15 cellular contexts compared by ENCODE assay signal in genomic region chr3:120089089-120089488, GRCh38. TPM values are rescaled to one million over a fixed set of nuclear protein-coding genes. Genes with fewer than 3 reads are reported as not detected.
DNase-seq lines count a peak whose midpoint lies in the region; ATAC-seq and TF ChIP-seq lines count a peak whose summit lies in the region.
"Had no signal": no experiment of that assay in that cellular context is flagged by ENCODE, and none has a peak within 500 bp of the region (broad histone marks: within the 10 kb centered on the region; RNA-seq: fewer than 3 reads in every experiment).

No MANE protein-coding gene starts in this region.

- H3F3A ChIP-seq in neural progenitor cell (ENCODE audit: low read depth), result peaks cover 10% of the 10 kb centered on the region

- H3K9me3 ChIP-seq in endocrine pancreas (ENCODE audit: control insufficient read depth, low read length) (no peaks in the 10 kb centered on the region), neural progenitor cell (ENCODE audit: low read depth) (no peaks in the 10 kb centered on the region), adrenal gland (replicated peaks in 1 of 3) (no peaks in the 10 kb centered on the region)
- H3K9me3 ChIP-seq: Caco-2, heart right ventricle had no signal

- H3K27ac Mint-ChIP-seq in T-helper 2 cell treated with Interferon-gamma antibody and Interleukin-4, amounts not matched to agents 5 μg/mL and 100 μg/mL, for 36 hours, result peak overlapping the region; percentile 0
- no peak overlapping the region for H3K27ac Mint-ChIP-seq in neural progenitor cell
- H3K27ac Mint-ChIP-seq: activated naive CD4-positive, alpha-beta T cell treated with anti-CD3 and anti-CD28 coated beads, Interleukin-2, amount 10 ng/mL, durations not matched to agents 7 days and 5 days; naive B cell had no signal

- intact Hi-C loops in adrenal gland (cut with DNase I), result no loop called here

- H2AFZ ChIP-seq in neural progenitor cell (replicated peaks), result no peak overlapping the region

- H3K4me1 ChIP-seq in endocrine pancreas (ENCODE audit: control insufficient read depth, insufficient read depth, low read length), result peaks cover 9% of the 10 kb centered on the region
- H3K4me1 ChIP-seq in neural progenitor cell, result peaks cover 28% of the 10 kb centered on the region
- peaks cover 12 to 51% of the 10 kb centered on the region in 2 donors for H3K4me1 ChIP-seq in adrenal gland (replicated peaks in 1 of 2)
- H3K4me1 ChIP-seq: Caco-2 had no signal

- H3K4me1 Mint-ChIP-seq in T-helper 2 cell treated with Interferon-gamma antibody and Interleukin-4, amounts not matched to agents 5 μg/mL and 100 μg/mL, for 36 hours (ENCODE audit: low read depth), result peaks cover 17% of the 10 kb centered on the region
- H3K4me1 Mint-ChIP-seq in neural progenitor cell, result peaks cover 13% of the 10 kb centered on the region

- H4K20me1 ChIP-seq in neural progenitor cell (ENCODE audit: low read depth), result peaks cover 94% of the 10 kb centered on the region

- no peak for DNase-seq in T-helper 2 cell treated with Interferon-gamma antibody and Interleukin-4, amounts not matched to agents 5 μg/mL and 100 μg/mL, for 36 hours (ENCODE audit: low spot score)
- DNase-seq in T-helper 2 cell, result no peak
- DNase-seq in NB4 (ENCODE audit: low read depth), result no peak
- DNase-seq in neural progenitor cell (ENCODE audit: low spot score), result no peak
- no peak for DNase-seq in D341Med (ENCODE audit: low spot score)
- no peak for DNase-seq in adrenal gland
- DNase-seq: activated naive CD4-positive, alpha-beta T cell treated with anti-CD3 and anti-CD28 coated beads, Interleukin-2, amount 10 ng/mL, durations not matched to agents 7 days and 5 days; Caco-2; heart right ventricle; naive B cell; NCI-H2081; Right ventricle myocardium superior had no signal

- WGBS in adrenal gland, 4 donors, result 57 to 66% (median 61%) methylated on average over 4 of the region's 4 CpGs

- TF ChIP-seq POLR2A in NB4 (IDR thresholded peaks at IDR 0.05; ENCODE audit: extremely low read depth, insufficient read length) (no peak), adrenal gland (IDR thresholded peaks at IDR 0.05) (no peak)

- H3K4me3 Mint-ChIP-seq in T-helper 2 cell treated with Interferon-gamma antibody and Interleukin-4, amounts not matched to agents 5 μg/mL and 100 μg/mL, for 36 hours, result peak overlapping the region; percentile 25
- H3K4me3 Mint-ChIP-seq in neural progenitor cell, result no peak overlapping the region
- H3K4me3 Mint-ChIP-seq: activated naive CD4-positive, alpha-beta T cell treated with anti-CD3 and anti-CD28 coated beads, Interleukin-2, amount 10 ng/mL, durations not matched to agents 7 days and 5 days had no signal

- H3K27me3 ChIP-seq in endocrine pancreas (ENCODE audit: control insufficient read depth, insufficient read depth, low read length) (no peaks in the 10 kb centered on the region), neural progenitor cell (no peaks in the 10 kb centered on the region), adrenal gland (no peaks in the 10 kb centered on the region)
- H3K27me3 ChIP-seq: heart right ventricle had no signal

- H3K27ac ChIP-seq in neural progenitor cell, result no peak overlapping the region
- no peak overlapping the region for H3K27ac ChIP-seq in adrenal gland

- H3K9ac ChIP-seq in endocrine pancreas (ENCODE audit: control insufficient read depth, insufficient read depth, low read length) (no peak overlapping the region), neural progenitor cell (no peak overlapping the region)

- peaks cover 14% of the 10 kb centered on the region for H3K36me3 Mint-ChIP-seq in T-helper 2 cell treated with Interferon-gamma antibody and Interleukin-4, amounts not matched to agents 5 μg/mL and 100 μg/mL, for 36 hours (ENCODE audit: low read depth)
- H3K36me3 Mint-ChIP-seq in neural progenitor cell, result peaks cover 14% of the 10 kb centered on the region
- H3K36me3 Mint-ChIP-seq: naive B cell had no signal

- no peaks in the 10 kb centered on the region for H3K36me3 ChIP-seq in endocrine pancreas (ENCODE audit: control insufficient read depth, insufficient read depth, low read length)
- H3K36me3 ChIP-seq in neural progenitor cell, result no peaks in the 10 kb centered on the region
- no peaks in the 10 kb centered on the region for H3K36me3 ChIP-seq in adrenal gland (replicated peaks in 1 of 2)
- H3K36me3 ChIP-seq: heart right ventricle had no signal

- H3K27me3 Mint-ChIP-seq in T-helper 2 cell treated with Interferon-gamma antibody and Interleukin-4, amounts not matched to agents 5 μg/mL and 100 μg/mL, for 36 hours (ENCODE audit: low read depth), result no peaks in the 10 kb centered on the region
- H3K27me3 Mint-ChIP-seq in neural progenitor cell (ENCODE audit: insufficient read depth, low read depth), result peaks cover 2% of the 10 kb centered on the region
- H3K27me3 Mint-ChIP-seq: activated naive CD4-positive, alpha-beta T cell treated with anti-CD3 and anti-CD28 coated beads, Interleukin-2, amount 10 ng/mL, durations not matched to agents 7 days and 5 days; naive B cell had no signal

- peak overlapping the region; percentile 95 for H3K4me3 ChIP-seq in NB4 (ENCODE audit: low read depth, low read length)
- peak overlapping the region; percentile 44 for H3K4me3 ChIP-seq in endocrine pancreas (ENCODE audit: control insufficient read depth, insufficient read depth, low read length)
- peak overlapping the region; percentile 100 for H3K4me3 ChIP-seq in neural progenitor cell
- no peak overlapping the region for H3K4me3 ChIP-seq in adrenal gland

- peaks cover 99% of the 10 kb centered on the region for H3K79me2 ChIP-seq in neural progenitor cell (ENCODE audit: low read depth)

- TF ChIP-seq CTCF in NB4 (IDR thresholded peaks at IDR 0.05; ENCODE audit: low read depth, low read length) (no peak), neural progenitor cell (IDR thresholded peaks at IDR 0.05) (no peak), adrenal gland (IDR thresholded peaks at IDR 0.05) (no peak)

- ATAC-seq in HG02852 (IDR thresholded peaks at IDR 0.05; ENCODE audit: unreplicated experiment), result no peak
- ATAC-seq: HCT116, heart right ventricle had no signal

- H3K9me3 Mint-ChIP-seq in T-helper 2 cell treated with Interferon-gamma antibody and Interleukin-4, amounts not matched to agents 5 μg/mL and 100 μg/mL, for 36 hours, result no peaks in the 10 kb centered on the region
- no peaks in the 10 kb centered on the region for H3K9me3 Mint-ChIP-seq in neural progenitor cell
- H3K9me3 Mint-ChIP-seq: naive B cell had no signal

- H3K4me2 ChIP-seq in neural progenitor cell, result peak overlapping the region; percentile 85

RNA-seq across cellular contexts. Expression of gene GSK3B, which starts 5.2 kb away (rescaled TPM):
- total RNA-seq in neural progenitor cell (ENCODE audit: low replicate concordance), result 66.3 and 88.6 TPM in 2 replicates
- 10 to 100 TPM; 35.1 to 63.7 (median 46.2) TPM for total RNA-seq in adrenal gland
- 10 to 100 TPM in 2 of 3 donors, 1 to 10 TPM in 1; 10.0 to 38.7 (median 11.3) TPM for polyA plus RNA-seq in adrenal gland

Comparison
In these comparisons a context has a peak if more than half of its experiments do, and no peak if none do; other contexts are left out.
1. H3K4me3 ChIP-seq: peak in NB4 (single experiment), endocrine pancreas (single experiment) and neural progenitor cell (single experiment); none in adrenal gland (0 of 4).